8 cellular contexts compared by ENCODE assay signal in genomic region chr3:99638244-99638948, GRCh38. TPM values are rescaled to one million over a fixed set of nuclear protein-coding genes. Genes with fewer than 3 reads are reported as not detected.
DNase-seq lines count a peak whose midpoint lies in the region; ATAC-seq and TF ChIP-seq lines count a peak whose summit lies in the region.

TSS of gene COL8A1 (plus strand) at chr3:99638594. CDS start at chr3:99790683, 152,089 bp downstream.

- H3K9me1 ChIP-seq in IMR-90 (ENCODE audit: insufficient read depth, low read length) = peaks cover 3% of the 10 kb centered on the region

- peak within 1 kb of the TSS; percentile 96 for H2BK120ac ChIP-seq in IMR-90 (ENCODE audit: low read depth, low read length)

- H3K36me3 ChIP-seq in IMR-90 (ENCODE audit: control insufficient read depth, insufficient read depth, low read length) (no peaks in the 10 kb centered on the region), right lobe of liver (no peaks in the 10 kb centered on the region), transverse colon (no peaks in the 10 kb centered on the region)

- H3K4me1 ChIP-seq in IMR-90 (ENCODE audit: control insufficient read depth, insufficient read depth, low read length) (peaks cover 7% of the 10 kb centered on the region; the same call in 1 of the 2 replicates), right lobe of liver (peaks cover 0 to 8% (median 0%) of the 10 kb centered on the region in 4 donors), transverse colon (peaks cover 0 to 10% (median 0%) of the 10 kb centered on the region in 4 donors)

- WGBS in IMR-90 (ENCODE audit: extremely low coverage in 2 of 2, insufficient read length in 1 of 2), 2 experiments = 0% methylated on average over 13 of the region's 24 CpGs; no CpG with 5 or more reads in 1 of the 2 experiments
- WGBS in right lobe of liver (ENCODE audit: insufficient coverage, low coverage, low lambda C conversion rate, missing lambda C conversion rate) = 6% methylated on average over 24 of the region's 24 CpGs
- WGBS in transverse colon (ENCODE audit: low coverage in 1 of 2), 2 donors = 10 to 22% methylated on average over 5 to 24 of the region's 24 CpGs

- intact Hi-C loops in IMR-90 (cut with micrococcal nuclease) = loop anchor here (2.0 to 5.0 kb wide), 5 partner anchors 140 to 526 kb away; no protein-coding TSS in a partner anchor
- intact Hi-C loops in right lobe of liver (cut with DNase I) = no loop called here
- intact Hi-C loops in transverse colon (cut with DNase I; ENCODE audit: low total_unique reads) = no loop called here

- BruUV-seq in IMR-90 (replicated peaks; lab: Mats Ljungman, UMichigan) = no TSS peak

- H3K27ac ChIP-seq in IMR-90 (ENCODE audit: insufficient read depth, low read length) (peak within 1 kb of the TSS; percentile 97), right lobe of liver (no peak within 1 kb of the TSS), transverse colon (peak within 1 kb of the TSS; percentile 55 to 86 (median 74))

- dilution Hi-C loops in IMR-90 (cut with HindIII; ENCODE audit: low sequenced_read_pairs, unreplicated experiment) = no loop called here

- POLR2A ChIA-PET in IMR-90 (lab: Charles Lee; ENCODE audit: unreplicated experiment) = interaction anchor here (0.6 to 1.4 kb wide), 7 partner anchors 8 to 527 kb away, joined by 3 to 14 read pairs (median 4); no protein-coding TSS in a partner anchor

- peak within 1 kb of the TSS; percentile 94 for H2BK20ac ChIP-seq in IMR-90 (ENCODE audit: low read depth, low read length)

- peak within 1 kb of the TSS; percentile 93 for H2BK15ac ChIP-seq in IMR-90 (ENCODE audit: low read depth, low read length)

- H4K5ac ChIP-seq in IMR-90 (ENCODE audit: low read depth, low read length) = peak within 1 kb of the TSS; percentile 29

- no peak for TF ChIP-seq CTCF in AG09309 (IDR thresholded peaks at IDR 0.05; ENCODE audit: control insufficient read depth, insufficient read depth, low read depth, low read length, missing control alignments)
- TF ChIP-seq CTCF in IMR-90 (conservative IDR thresholded peaks at IDR 0.05; ENCODE audit: low read depth, low read length) = no peak
- TF ChIP-seq CTCF in right lobe of liver (IDR thresholded peaks at IDR 0.05) = no peak
- TF ChIP-seq CTCF in transverse colon (IDR thresholded peaks at IDR 0.05) = no peak

- peaks cover 4% of the 10 kb centered on the region; the same call in 1 of the 2 replicates for H4K20me1 ChIP-seq in IMR-90 (ENCODE audit: insufficient read depth, low read length)

- H3K9ac ChIP-seq in IMR-90 (ENCODE audit: low read depth, low read length) = peak within 1 kb of the TSS; percentile 91

- peak within 1 kb of the TSS; percentile 88 for H2AFZ ChIP-seq in IMR-90 (replicated peaks; ENCODE audit: low read length, poor library complexity)

- 0 out of 2 replicates have a peak, but pooled peaks have one; percentile 8 for TF ChIP-seq RAD21 in IMR-90 (IDR thresholded peaks at IDR 0.05; ENCODE audit: low read length)

- peak within 1 kb of the TSS; percentile 98 for H2BK5ac ChIP-seq in IMR-90 (ENCODE audit: low read depth, low read length, poor library complexity, severe bottlenecking)

- CTCF ChIA-PET in IMR-90 (lab: Yijun Ruan, JAX) = interaction anchor here (0.6 to 1.6 kb wide), 5 partner anchors 15 to 655 kb away, joined by 3 to 4 read pairs (median 4); no protein-coding TSS in a partner anchor

- no peak for TF ChIP-seq EP300 in transverse colon (IDR thresholded peaks at IDR 0.05; ENCODE audit: low read depth)

- in situ Hi-C loops in IMR-90 (cut with MboI; ENCODE audit: low sequenced_read_pairs) (no loop called here), transverse colon (cut with MboI; ENCODE audit: low pct_ligation_motif_present in 1 of 4, low pct_unique_long_range_greater_than_20kb in 1 of 4, low sequenced_read_pairs in 3 of 4) (no loop called here)

- TF ChIP-seq POLR2A in IMR-90 (IDR thresholded peaks at IDR 0.05; ENCODE audit: low read depth, low read length) (peak; percentile 82), right lobe of liver (IDR thresholded peaks at IDR 0.05) (no peak), transverse colon (IDR thresholded peaks at IDR 0.05) (no peak)

- peak within 1 kb of the TSS; percentile 94 for H2AK9ac ChIP-seq in IMR-90 (replicated peaks; ENCODE audit: low read depth, low read length, poor library complexity)

- H3K4ac ChIP-seq in IMR-90 (ENCODE audit: low read depth, low read length) = peak within 1 kb of the TSS; percentile 98

- H3K9me3 ChIP-seq in IMR-90 (ENCODE audit: control insufficient read depth, insufficient read depth, low read length) (no peaks in the 10 kb centered on the region), right lobe of liver (no peaks in the 10 kb centered on the region), transverse colon (no peaks in the 10 kb centered on the region)

- peaks cover 19 to 39% of the 10 kb centered on the region in 2 experiments for H3K79me1 ChIP-seq in IMR-90 (ENCODE audit: low read depth in 1 of 2, low read length in 2 of 2)

- H3K56ac ChIP-seq in IMR-90 (ENCODE audit: extremely low read depth, insufficient read depth, low read length) = peak within 1 kb of the TSS; percentile 99

- DNase-seq in AG09309 (ENCODE audit: low read depth) (peak; percentile 73), IMR-90 (peak; percentile 77), dermis blood vessel endothelial cell (peak; percentile 89), right lobe of liver (peak in 1 of 3 donors; percentile 21), transverse colon (peak; percentile 23), NCI-H2107 (lab: John Stamatoyannopoulos, UW) (no peak)
- no peak for DNase-seq in activated effector memory CD4-positive, alpha-beta T cell treated with anti-CD3 and anti-CD28 coated beads, Interleukin-2, amount 50 U/mL, for 16 hours

- peak within 1 kb of the TSS; percentile 99 for H3K14ac ChIP-seq in IMR-90 (replicated peaks; ENCODE audit: low read depth, low read length)

- peak within 1 kb of the TSS; percentile 77 for H2AK5ac ChIP-seq in IMR-90 (ENCODE audit: low read depth, low read length)

- H4K8ac ChIP-seq in IMR-90 (ENCODE audit: low read depth in 2 of 2, low read length in 2 of 2) = peak within 1 kb of the TSS; percentile 92 to 97

- H3K18ac ChIP-seq in IMR-90 (ENCODE audit: low read depth, low read length) = peak within 1 kb of the TSS; percentile 95

- peak within 1 kb of the TSS; percentile 63 for H3K4me3 ChIP-seq in AG09309 (ENCODE audit: control insufficient read depth, low read depth, low read length)
- peak within 1 kb of the TSS; percentile 62 for H3K4me3 ChIP-seq in IMR-90 (ENCODE audit: insufficient read depth, low read depth, low read length)
- peak within 1 kb of the TSS in 2 of 3 donors; percentile 9 to 30 for H3K4me3 ChIP-seq in right lobe of liver
- peak within 1 kb of the TSS; percentile 15 to 48 (median 33) for H3K4me3 ChIP-seq in transverse colon

- H3K4me2 ChIP-seq in IMR-90 (ENCODE audit: low read depth, low read length) = peak within 1 kb of the TSS; percentile 98

- ATAC-seq in IMR-90 (ENCODE audit: low read depth) (peak; percentile 79), right lobe of liver (peak; percentile 41 to 84 (median 50)), HG03571 (IDR thresholded peaks at IDR 0.05; ENCODE audit: unreplicated experiment) (no peak)

- peak within 1 kb of the TSS; percentile 99 for H3K23ac ChIP-seq in IMR-90 (ENCODE audit: low read depth, low read length)

- peak within 1 kb of the TSS; percentile 88 for H4K91ac ChIP-seq in IMR-90 (ENCODE audit: insufficient read depth, low read depth, low read length)

- H3K27me3 ChIP-seq in IMR-90 (ENCODE audit: control insufficient read depth, insufficient read depth, low read length) (no peaks in the 10 kb centered on the region), right lobe of liver (peaks cover 0 to 8% of the 10 kb centered on the region in 2 donors), transverse colon (peaks cover 53% of the 10 kb centered on the region)

TF ChIP-seq in IMR-90, 13 proteins besides CTCF, POLR2A, EP300 and RAD21:
- TF ChIP-seq MAZ (IDR thresholded peaks at IDR 0.05; ENCODE audit: borderline replicate concordance, low read depth, low read length) (peak; percentile 33; the same call in 1 of the 2 replicates), MXI1 (IDR thresholded peaks at IDR 0.05; ENCODE audit: borderline replicate concordance, low read depth, low read length) (peak; percentile 40; the same call in 1 of the 2 replicates), CEBPB (IDR thresholded peaks at IDR 0.05; ENCODE audit: low read depth, low read length) (peak; percentile 92), RFX5 (IDR thresholded peaks at IDR 0.05; ENCODE audit: low read depth, low read length) (no peak)

RNA-seq across cellular contexts. Expression of gene COL8A1, which starts in this region (rescaled TPM):
- total RNA-seq in IMR-90 (2012; rRNA removed) (109 and 119 TPM in 2 replicates), dermis blood vessel endothelial cell (263 and 653 TPM in 2 replicates), right lobe of liver (1 to 10 TPM in 2 of 6 experiments, under 1 TPM in 4; 0.56 to 1.5 (median 0.79) TPM), transverse colon (10 to 100 TPM in 1 of 4 donors, 1 to 10 TPM in 3; 1.5 to 10.5 (median 3.7) TPM)
- polyA plus RNA-seq in IMR-90 (2012; rRNA removed) = 133 and 151 TPM in 2 replicates
- 59.3 and 60.5 TPM in 2 replicates for polyA plus RNA-seq in IMR-90 (2012; cell fraction: cytosol; rRNA removed)
- polyA plus RNA-seq in IMR-90 (2012; cell fraction: nucleus; rRNA removed; ENCODE audit: low replicate concordance) = 44.8 and 87.0 TPM in 2 replicates

Comparison
In these comparisons a context has a peak if more than half of its experiments do, and no peak if none do; other contexts are left out.
1. DNase-seq: peak in AG09309 (single experiment), IMR-90 (single experiment), dermis blood vessel endothelial cell (single experiment) and transverse colon (single experiment); none in activated effector memory CD4-positive, alpha-beta T cell treated with anti-CD3 and anti-CD28 coated beads, Interleukin-2, amount 50 U/mL, for 16 hours (single experiment) and NCI-H2107 (single experiment).
2. H3K27ac ChIP-seq: peak in IMR-90 (single experiment) and transverse colon (4 of 4); none in right lobe of liver (0 of 3).
3. Peak in every context shown above with its lines, with median percentiles within 50 percentile points of each other: H3K4me3 ChIP-seq.